In the genomic region with DNA sequence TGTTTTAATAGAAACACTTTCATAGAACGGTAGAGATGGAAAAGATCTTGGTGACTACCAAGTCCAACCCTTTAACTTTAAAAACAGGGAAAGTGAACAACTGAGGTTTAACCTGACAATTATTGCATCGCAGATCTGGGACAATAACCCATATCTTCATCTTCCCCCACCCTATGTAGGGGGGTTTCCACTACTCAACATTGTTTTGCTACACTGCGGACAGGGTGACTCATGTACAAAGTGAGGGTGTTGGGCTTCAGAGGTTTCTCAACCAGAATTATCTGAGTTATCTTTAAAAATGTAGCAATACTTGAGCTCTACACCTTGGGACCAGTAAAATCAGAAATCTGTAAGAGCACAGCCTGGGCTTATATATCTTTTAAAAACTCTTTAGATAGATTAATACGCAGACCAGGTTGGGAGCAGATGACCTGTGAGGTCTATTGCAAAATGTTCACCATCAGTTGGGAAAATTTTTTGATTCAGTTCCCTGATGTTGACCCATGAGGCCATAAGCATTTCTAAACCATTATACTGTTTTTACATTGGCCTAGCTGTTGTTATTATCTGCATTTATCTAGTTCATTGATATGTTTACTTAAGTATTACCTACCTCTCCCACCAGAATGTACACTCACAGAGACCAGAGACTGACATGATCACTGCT, we compare ENCODE assay signal across 9 cellular contexts.
DNase-seq lines count a peak whose midpoint lies in the region; ATAC-seq lines count a peak whose summit lies in the region.
"Had no signal": no experiment of that assay in that cellular context is flagged by ENCODE, and none has a peak within 500 bp of the region (broad histone marks: within the 10 kb centered on the region; RNA-seq: fewer than 3 reads in every experiment).

No MANE protein-coding gene starts in this region.

- H3K27me3 Mint-ChIP-seq in T-helper 17 cell = no peaks in the 10 kb centered on the region
- H3K27me3 Mint-ChIP-seq in stimulated activated naive CD8-positive, alpha-beta T cell treated with anti-CD3 and anti-CD28 coated beads, Interleukin-15, amount 100 ng/mL, for 72 hours = no peaks in the 10 kb centered on the region

- H3K9me3 Mint-ChIP-seq in stimulated activated naive CD8-positive, alpha-beta T cell treated with anti-CD3 and anti-CD28 coated beads, Interleukin-15, amount 100 ng/mL, for 72 hours = no peaks in the 10 kb centered on the region
- H3K9me3 Mint-ChIP-seq: nephron had no signal

- peak; percentile 73 for ATAC-seq in T-helper 17 cell
- ATAC-seq in stimulated activated naive CD8-positive, alpha-beta T cell treated with anti-CD3 and anti-CD28 coated beads, Interleukin-15, amount 100 ng/mL, for 72 hours = peak; percentile 84
- no peak for ATAC-seq in HG02938 (IDR thresholded peaks at IDR 0.05; ENCODE audit: unreplicated experiment)

- peaks cover 67% of the 10 kb centered on the region for H3K4me1 Mint-ChIP-seq in T-helper 17 cell
- H3K4me1 Mint-ChIP-seq in stimulated activated naive CD8-positive, alpha-beta T cell treated with anti-CD3 and anti-CD28 coated beads, Interleukin-15, amount 100 ng/mL, for 72 hours = peaks cover 87% of the 10 kb centered on the region

- peaks cover 12% of the 10 kb centered on the region for H3K36me3 Mint-ChIP-seq in T-helper 17 cell (ENCODE audit: low read depth)

- peak overlapping the region; percentile 88 for H3K4me3 Mint-ChIP-seq in T-helper 17 cell
- peak overlapping the region; percentile 78 for H3K4me3 Mint-ChIP-seq in stimulated activated naive CD8-positive, alpha-beta T cell treated with anti-CD3 and anti-CD28 coated beads, Interleukin-15, amount 100 ng/mL, for 72 hours
- H3K4me3 Mint-ChIP-seq: nephron had no signal

- peak overlapping the region; percentile 98 for H3K27ac Mint-ChIP-seq in T-helper 17 cell
- peak overlapping the region; percentile 91 to 97 for H3K27ac Mint-ChIP-seq in stimulated activated naive CD8-positive, alpha-beta T cell treated with anti-CD3 and anti-CD28 coated beads, Interleukin-15, amount 100 ng/mL, for 72 hours

- no peaks in the 10 kb centered on the region for H3K9me3 ChIP-seq in T-helper 17 cell (ENCODE audit: control insufficient read depth, low read length, poor library complexity, severe bottlenecking)

- peak; percentile 20 to 60 for DNase-seq in activated CD8-positive, alpha-beta memory T cell treated with anti-CD3 and anti-CD28 coated beads for 4 hours (ENCODE audit: low read depth in 2 of 2)
- no peak for DNase-seq in activated CD8-positive, alpha-beta memory T cell treated with anti-CD3 and anti-CD28 coated beads, Interleukin-2, amount 50 U/mL, for 48 hours
- DNase-seq in T-helper 17 cell = peak in 2 of 3 donors; percentile 44 to 46
- peak; percentile 77 for DNase-seq in dermis blood vessel endothelial cell
- peak in 1 of 2 donors; percentile 66 for DNase-seq in stimulated activated naive CD8-positive, alpha-beta T cell treated with anti-CD3 and anti-CD28 coated beads, Interleukin-15, amount 100 ng/mL, for 72 hours
- DNase-seq in COLO829 (ENCODE audit: low spot score) = no peak
- DNase-seq in NCI-H1105 treated with DMSO at 0.1 percent for 48 hours (lab: John Stamatoyannopoulos, UW) = no peak

Comparison
In these comparisons a context has a peak if more than half of its experiments do, and no peak if none do; other contexts are left out.
1. DNase-seq: peak in activated CD8-positive, alpha-beta memory T cell treated with anti-CD3 and anti-CD28 coated beads for 4 hours (2 of 2), T-helper 17 cell (2 of 3) and dermis blood vessel endothelial cell (single experiment); none in activated CD8-positive, alpha-beta memory T cell treated with anti-CD3 and anti-CD28 coated beads, Interleukin-2, amount 50 U/mL, for 48 hours (single experiment), COLO829 (single experiment) and NCI-H1105 treated with DMSO at 0.1 percent for 48 hours (single experiment).